Comparison of ENCODE assay signal across 8 cellular contexts in genomic region chr3:58492385-58492970, GRCh38. TPM values are rescaled to one million over a fixed set of nuclear protein-coding genes. Genes with fewer than 3 reads are reported as not detected.
DNase-seq lines count a peak whose midpoint lies in the region; FAIRE-seq and TF ChIP-seq lines count a peak whose summit lies in the region.

No MANE protein-coding gene starts in this region.

- H3K4me3 ChIP-seq in ACC112 (ENCODE audit: low read depth, low read length) (peak overlapping the region; percentile 84), kidney epithelial cell (ENCODE audit: low read depth, low read length) (peak overlapping the region; percentile 79)

- peaks cover 56% of the 10 kb centered on the region for H3K4me1 ChIP-seq in ACC112 (ENCODE audit: control insufficient read depth, insufficient read depth, low read length, unreplicated experiment)

- FAIRE-seq in GM18507 (lab: Jason Lieb, UNC): peak; percentile 62

- no peaks in the 10 kb centered on the region for H3K36me3 ChIP-seq in ACC112 (ENCODE audit: insufficient read depth, low read length)
- H3K36me3 ChIP-seq in kidney epithelial cell (ENCODE audit: control insufficient read depth, insufficient read depth, low read length): no peaks in the 10 kb centered on the region

- H3K79me2 ChIP-seq in ACC112 (ENCODE audit: control insufficient read depth, insufficient read depth, low read length, unreplicated experiment): peaks cover 52% of the 10 kb centered on the region

- H3K27me3 ChIP-seq in ACC112 (ENCODE audit: insufficient read depth, low read length) (no peaks in the 10 kb centered on the region), kidney epithelial cell (ENCODE audit: control insufficient read depth, insufficient read depth, low read length) (peaks cover 2% of the 10 kb centered on the region)

- peak overlapping the region; percentile 6 for H2AFZ ChIP-seq in ACC112 (ENCODE audit: low read length, unreplicated experiment)

- TF ChIP-seq CTCF in kidney epithelial cell (IDR thresholded peaks at IDR 0.05; ENCODE audit: insufficient read depth, low read length, poor library complexity, severe bottlenecking): no peak

- DNase-seq in GM18507 (ENCODE audit: extremely low spot score, insufficient read length, low read depth) (no peak), NCI-H1105 (lab: John Stamatoyannopoulos, UW) (peak; percentile 2), kidney epithelial cell (ENCODE audit: low read depth) (no peak), DMS153 (lab: John Stamatoyannopoulos, UW) (no peak), HuH-7 (ENCODE audit: low spot score) (no peak)
- peak; percentile 43 for DNase-seq in stimulated activated CD8-positive, alpha-beta memory T cell treated with anti-CD3 and anti-CD28 coated beads, Interleukin-4, amount 100 ng/mL, for 48 hours

- H3K27ac ChIP-seq in ACC112 (ENCODE audit: low read depth, low read length) (no peak overlapping the region), angular gyrus (ENCODE audit: low read depth, low read length) (peak overlapping the region; percentile 74)

RNA-seq across cellular contexts. Expression of gene KCTD6, which starts 0.6 kb away (rescaled TPM):
- total RNA-seq in kidney epithelial cell: 6.5 and 7.6 TPM in 2 replicates

RNA-seq across cellular contexts. Expression of gene ACOX2, which starts 44.5 kb away (rescaled TPM):
- total RNA-seq in kidney epithelial cell: 0.38 and 0.41 TPM in 2 replicates

RNA-seq across cellular contexts. Expression of gene PDHB, which starts 58.8 kb away (rescaled TPM):
- total RNA-seq in kidney epithelial cell: 58.2 and 62.8 TPM in 2 replicates

Comparison
In these comparisons a context has a peak if more than half of its experiments do, and no peak if none do; other contexts are left out.
1. DNase-seq: peak in NCI-H1105 (single experiment) and stimulated activated CD8-positive, alpha-beta memory T cell treated with anti-CD3 and anti-CD28 coated beads, Interleukin-4, amount 100 ng/mL, for 48 hours (single experiment); none in GM18507 (single experiment), kidney epithelial cell (single experiment), DMS153 (single experiment) and HuH-7 (single experiment).